12 cellular contexts compared by ENCODE assay signal in the genomic region with DNA sequence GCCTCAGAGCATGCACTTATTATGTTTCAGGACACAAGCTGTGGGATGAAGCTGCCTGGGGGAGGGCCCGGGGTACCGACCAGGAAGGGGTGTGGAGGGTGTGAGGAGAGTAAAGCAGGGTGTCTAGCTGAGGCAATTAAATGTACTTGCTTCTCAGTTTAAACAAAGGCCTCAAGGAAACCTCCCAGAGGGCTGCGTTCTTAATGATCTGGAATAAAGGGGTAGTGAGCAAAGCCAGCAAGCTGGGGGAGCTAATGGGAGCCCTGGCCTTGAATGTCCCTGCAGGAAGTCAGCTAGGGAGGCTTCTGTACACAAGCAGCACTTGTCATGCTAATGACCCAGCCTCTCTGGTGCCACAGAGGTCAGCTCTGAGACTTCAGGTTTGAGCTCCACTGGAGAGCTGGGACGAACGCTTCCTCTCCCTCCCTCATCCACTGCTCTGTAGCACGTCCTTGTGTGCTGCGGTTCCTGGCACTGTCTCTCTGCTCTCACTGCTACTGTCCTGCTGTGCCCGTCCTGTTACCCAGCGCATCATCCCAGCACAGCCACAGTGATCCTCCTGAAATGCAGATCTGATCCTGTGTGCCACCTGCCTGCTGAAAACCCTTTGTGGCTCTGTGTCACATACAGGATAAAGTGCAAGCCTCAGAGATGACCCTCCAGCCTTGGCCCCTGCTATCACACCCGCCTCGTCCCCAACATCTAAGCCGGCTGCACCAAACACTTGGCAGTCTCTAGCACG.
DNase-seq lines count a peak whose midpoint lies in the region; ATAC-seq, FAIRE-seq and TF ChIP-seq lines count a peak whose summit lies in the region.
"Had no signal": no experiment of that assay in that cellular context is flagged by ENCODE, and none has a peak within 500 bp of the region (broad histone marks: within the 10 kb centered on the region; RNA-seq: fewer than 3 reads in every experiment).

No MANE protein-coding gene starts in this region.

- ATAC-seq in gastrocnemius medialis = no peak
- ATAC-seq in GM21528 (IDR thresholded peaks at IDR 0.05; ENCODE audit: low FRiP score, unreplicated experiment) = no peak

- no peaks in the 10 kb centered on the region for H3K36me3 ChIP-seq in H7 (replicated peaks; ENCODE audit: control insufficient read depth, insufficient read depth, low read length)
- H3K36me3 ChIP-seq in right atrium auricular region = peaks cover 4% of the 10 kb centered on the region
- no peaks in the 10 kb centered on the region for H3K36me3 ChIP-seq in neural progenitor cell
- H3K36me3 ChIP-seq in gastrocnemius medialis = no peaks in the 10 kb centered on the region

- H3K9me3 Mint-ChIP-seq in neural progenitor cell = no peaks in the 10 kb centered on the region
- H3K9me3 Mint-ChIP-seq: activated T-helper 2 cell treated with anti-CD3 and anti-CD28 coated beads, Interferon-gamma antibody, Interleukin-2, Interleukin-4, amounts not matched to agents 10 μg/mL and 5 μg/mL and 100 μg/mL, durations not matched to agents 14 hours and 24 hours and 36 hours; T-helper 1 cell treated with Interleukin-12 subunit alpha and Interleukin-12 subunit beta and Interleukin-4 antibody, amounts not matched to agents 30 μg/mL and 1 μg/mL, for 36 hours had no signal

- no peak for TF ChIP-seq POLR2A in gastrocnemius medialis (IDR thresholded peaks at IDR 0.05)

- peak; percentile 72 for DNase-seq in H7
- peak; percentile 89 for DNase-seq in NCI-H510A treated with DMSO at 0.1 percent for 48 hours (lab: John Stamatoyannopoulos, UW)
- DNase-seq in right atrium auricular region (ENCODE audit: low spot score) = no peak
- peak; percentile 91 for DNase-seq in neural progenitor cell (ENCODE audit: low spot score)
- DNase-seq in gastrocnemius medialis = no peak
- no peak for DNase-seq in stimulated activated CD4-positive, alpha-beta T cell treated with anti-CD3 and anti-CD28 coated beads, Interleukin-4, amount 100 ng/mL, for 24 hours
- no peak for DNase-seq in GM19239 (ENCODE audit: insufficient read length, low spot score)
- DNase-seq: effector CD8-positive, alpha-beta T cell; NCI-H1694 had no signal

- peak overlapping the region; percentile 64 for H3K4me3 Mint-ChIP-seq in neural progenitor cell
- H3K4me3 Mint-ChIP-seq: T-helper 1 cell treated with Interleukin-12 subunit alpha and Interleukin-12 subunit beta and Interleukin-4 antibody, amounts not matched to agents 30 μg/mL and 1 μg/mL, for 36 hours had no signal

- H3K4me3 ChIP-seq in H7 (ENCODE audit: insufficient read depth, low read depth, low read length) (no peak overlapping the region), right atrium auricular region (no peak overlapping the region), neural progenitor cell (peak overlapping the region; percentile 9), gastrocnemius medialis (no peak overlapping the region)

- H3K4me1 ChIP-seq in right atrium auricular region (peaks cover 0 to 20% of the 10 kb centered on the region in 2 donors), neural progenitor cell (peaks cover 23% of the 10 kb centered on the region), gastrocnemius medialis (peaks cover 0 to 10% of the 10 kb centered on the region in 2 donors)

- H3K27ac ChIP-seq in right atrium auricular region (peak overlapping the region; percentile 26 to 50), neural progenitor cell (no peak overlapping the region), gastrocnemius medialis (no peak overlapping the region)

- intact Hi-C loops in gastrocnemius medialis (cut with DNase I; ENCODE audit: low total_unique reads) = no loop called here

- H3K36me3 Mint-ChIP-seq in neural progenitor cell = no peaks in the 10 kb centered on the region

- no peaks in the 10 kb centered on the region for H3K79me2 ChIP-seq in neural progenitor cell (ENCODE audit: low read depth)

- H3K9me3 ChIP-seq in right atrium auricular region (no peaks in the 10 kb centered on the region), neural progenitor cell (ENCODE audit: low read depth) (no peaks in the 10 kb centered on the region), gastrocnemius medialis (no peaks in the 10 kb centered on the region)

- peaks cover 6% of the 10 kb centered on the region for H3K27me3 Mint-ChIP-seq in neural progenitor cell (ENCODE audit: insufficient read depth, low read depth)

- peak overlapping the region; percentile 69 for H3K4me2 ChIP-seq in neural progenitor cell

- H3K4me1 Mint-ChIP-seq in neural progenitor cell = peaks cover 68% of the 10 kb centered on the region

- peak overlapping the region; percentile 95 for H3K27ac Mint-ChIP-seq in neural progenitor cell
- H3K27ac Mint-ChIP-seq: activated T-helper 2 cell treated with anti-CD3 and anti-CD28 coated beads, Interferon-gamma antibody, Interleukin-2, Interleukin-4, amounts not matched to agents 10 μg/mL and 5 μg/mL and 100 μg/mL, durations not matched to agents 14 hours and 24 hours and 36 hours; T-helper 1 cell treated with Interleukin-12 subunit alpha and Interleukin-12 subunit beta and Interleukin-4 antibody, amounts not matched to agents 30 μg/mL and 1 μg/mL, for 36 hours had no signal

- no peak overlapping the region for H2AFZ ChIP-seq in neural progenitor cell (replicated peaks)

- in situ Hi-C loops in gastrocnemius medialis (cut with MboI; ENCODE audit: low sequenced_read_pairs in 4 of 4) = no loop called here

- no peak overlapping the region for H3K9ac ChIP-seq in neural progenitor cell

- TF ChIP-seq CTCF in right atrium auricular region (IDR thresholded peaks at IDR 0.05) = no peak
- no peak for TF ChIP-seq CTCF in neural progenitor cell (IDR thresholded peaks at IDR 0.05)
- TF ChIP-seq CTCF in gastrocnemius medialis (IDR thresholded peaks at IDR 0.05 in 4 of 5, conservative IDR thresholded peaks at IDR 0.05 in 1 of 5) = no peak

- H3F3A ChIP-seq in neural progenitor cell (ENCODE audit: low read depth) = peaks cover 28% of the 10 kb centered on the region

- no peak for FAIRE-seq in GM19239 (lab: Jason Lieb, UNC)

- H3K27me3 ChIP-seq in H7 (ENCODE audit: control insufficient read depth, insufficient read depth, low read length) = peaks cover 6% of the 10 kb centered on the region; the same call in 1 of the 2 replicates
- H3K27me3 ChIP-seq in right atrium auricular region = no peaks in the 10 kb centered on the region
- peaks cover 63% of the 10 kb centered on the region for H3K27me3 ChIP-seq in neural progenitor cell
- no peaks in the 10 kb centered on the region for H3K27me3 ChIP-seq in gastrocnemius medialis

- peaks cover 61% of the 10 kb centered on the region for H4K20me1 ChIP-seq in neural progenitor cell (ENCODE audit: low read depth)

Comparison
In these comparisons a context has a peak if more than half of its experiments do, and no peak if none do; other contexts are left out.
1. DNase-seq: peak in H7 (single experiment), NCI-H510A treated with DMSO at 0.1 percent for 48 hours (single experiment) and neural progenitor cell (single experiment); none in right atrium auricular region (single experiment), gastrocnemius medialis (0 of 2), stimulated activated CD4-positive, alpha-beta T cell treated with anti-CD3 and anti-CD28 coated beads, Interleukin-4, amount 100 ng/mL, for 24 hours (single experiment) and GM19239 (single experiment).
2. H3K27ac ChIP-seq: peak in right atrium auricular region (2 of 2); none in neural progenitor cell (single experiment) and gastrocnemius medialis (0 of 4).